ENCODE assay signal across 1 cellular context in the genomic region with DNA sequence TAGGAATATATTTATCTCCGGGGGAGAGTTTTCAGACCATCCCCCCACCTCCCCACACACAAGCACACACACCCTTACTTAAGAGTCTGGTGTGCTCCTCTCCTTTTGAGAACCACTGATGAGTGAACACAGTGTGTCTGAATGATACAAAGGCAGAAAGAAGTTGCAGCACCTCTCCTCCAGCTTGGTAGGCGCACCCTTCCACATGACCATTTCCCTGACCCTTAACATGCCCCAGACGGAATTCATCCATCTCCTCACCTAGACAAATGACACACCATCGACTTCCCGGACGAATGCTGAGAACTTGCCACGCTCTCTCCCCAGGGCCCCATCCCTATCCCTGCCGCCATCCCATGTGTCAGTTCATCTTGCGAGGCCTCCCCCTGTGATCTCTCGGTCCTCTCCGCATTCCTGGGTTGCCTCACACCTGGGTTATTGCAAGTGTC.
TF ChIP-seq lines count a peak whose summit lies in the region.

No MANE protein-coding gene starts in this region.

TF ChIP-seq in K562, 482 proteins besides CTCF, POLR2A, EP300 and RAD21:
- no peak for TF ChIP-seq NR2C2 (CRISPR knock-in tag; IDR thresholded peaks at IDR 0.05)
- TF ChIP-seq NR2C2 (tag; IDR thresholded peaks at IDR 0.05) = no peak
- no peak for TF ChIP-seq ETS2 (tag; IDR thresholded peaks at IDR 0.05; ENCODE audit: borderline replicate concordance, poor library complexity, severe bottlenecking)
- TF ChIP-seq, protein P1, sequence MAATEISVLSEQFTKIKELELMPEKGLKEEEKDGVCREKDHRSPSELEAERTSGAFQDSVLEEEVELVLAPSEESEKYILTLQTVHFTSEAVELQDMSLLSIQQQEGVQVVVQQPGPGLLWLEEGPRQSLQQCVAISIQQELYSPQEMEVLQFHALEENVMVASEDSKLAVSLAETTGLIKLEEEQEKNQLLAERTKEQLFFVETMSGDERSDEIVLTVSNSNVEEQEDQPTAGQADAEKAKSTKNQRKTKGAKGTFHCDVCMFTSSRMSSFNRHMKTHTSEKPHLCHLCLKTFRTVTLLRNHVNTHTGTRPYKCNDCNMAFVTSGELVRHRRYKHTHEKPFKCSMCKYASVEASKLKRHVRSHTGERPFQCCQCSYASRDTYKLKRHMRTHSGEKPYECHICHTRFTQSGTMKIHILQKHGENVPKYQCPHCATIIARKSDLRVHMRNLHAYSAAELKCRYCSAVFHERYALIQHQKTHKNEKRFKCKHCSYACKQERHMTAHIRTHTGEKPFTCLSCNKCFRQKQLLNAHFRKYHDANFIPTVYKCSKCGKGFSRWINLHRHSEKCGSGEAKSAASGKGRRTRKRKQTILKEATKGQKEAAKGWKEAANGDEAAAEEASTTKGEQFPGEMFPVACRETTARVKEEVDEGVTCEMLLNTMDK (IDR thresholded peaks at IDR 0.05; ENCODE audit: borderline replicate concordance, insufficient read depth, low read depth, low read length, poor library complexity, severe bottlenecking) = no peak
- TF ChIP-seq, protein P2, sequence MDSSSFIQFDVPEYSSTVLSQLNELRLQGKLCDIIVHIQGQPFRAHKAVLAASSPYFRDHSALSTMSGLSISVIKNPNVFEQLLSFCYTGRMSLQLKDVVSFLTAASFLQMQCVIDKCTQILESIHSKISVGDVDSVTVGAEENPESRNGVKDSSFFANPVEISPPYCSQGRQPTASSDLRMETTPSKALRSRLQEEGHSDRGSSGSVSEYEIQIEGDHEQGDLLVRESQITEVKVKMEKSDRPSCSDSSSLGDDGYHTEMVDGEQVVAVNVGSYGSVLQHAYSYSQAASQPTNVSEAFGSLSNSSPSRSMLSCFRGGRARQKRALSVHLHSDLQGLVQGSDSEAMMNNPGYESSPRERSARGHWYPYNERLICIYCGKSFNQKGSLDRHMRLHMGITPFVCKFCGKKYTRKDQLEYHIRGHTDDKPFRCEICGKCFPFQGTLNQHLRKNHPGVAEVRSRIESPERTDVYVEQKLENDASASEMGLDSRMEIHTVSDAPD (CRISPR knock-in tag; IDR thresholded peaks at IDR 0.05) = no peak
- no peak for TF ChIP-seq MCM7 (IDR thresholded peaks at IDR 0.05)
- TF ChIP-seq BCOR (IDR thresholded peaks at IDR 0.05) = no peak
TF ChIP-seq in K562: peak in this region for 0.
